Comparison of ENCODE assay signal across 8 cellular contexts in the genomic region with DNA sequence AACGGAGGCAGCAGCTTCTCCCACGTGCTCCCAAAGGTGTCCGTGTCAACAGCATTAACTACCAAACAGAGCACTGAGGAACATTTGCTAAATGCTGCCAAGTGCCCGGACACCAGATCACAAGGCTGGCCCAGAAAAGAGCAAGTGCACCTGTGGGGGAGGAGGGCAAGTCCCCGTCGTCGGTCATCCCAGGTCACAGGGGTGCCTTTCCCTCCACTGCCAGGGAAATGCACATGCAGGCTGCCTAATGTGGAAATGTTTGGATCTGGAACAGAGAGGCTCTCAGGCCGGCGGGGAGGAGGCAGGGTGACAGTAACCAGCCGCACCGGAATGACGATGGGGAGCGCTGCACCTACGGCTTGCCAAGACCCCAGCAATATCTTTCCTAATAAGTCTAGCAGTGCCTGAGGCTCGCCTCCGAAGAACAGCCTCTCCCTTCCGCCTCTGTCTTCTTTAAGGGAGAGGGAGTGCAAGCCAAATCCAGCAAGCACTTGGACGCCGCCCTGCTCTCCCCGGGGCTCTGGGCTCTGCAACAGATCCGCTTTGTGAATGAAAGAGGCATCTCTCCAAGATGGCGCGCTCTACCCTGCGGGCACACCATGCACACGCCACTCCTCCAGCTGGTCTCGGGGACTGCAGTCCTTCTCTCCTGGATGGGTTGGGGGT.
DNase-seq lines count a peak whose midpoint lies in the region; ATAC-seq and TF ChIP-seq lines count a peak whose summit lies in the region.
"Not testable (repeated sequence)": the region's sequence is repeated elsewhere in the genome, so short reads cannot be mapped to it uniquely, and the experiment has no call there.

No MANE protein-coding gene starts in this region.

- H3K27ac ChIP-seq in esophagus muscularis mucosa (replicated peaks in 1 of 4) (peak overlapping the region; percentile 81 to 89 (median 84)), heart left ventricle (peak overlapping the region in 11 of 12 donors; percentile 9 to 69 (median 61)), left lung (peak overlapping the region; percentile 28 to 80), sigmoid colon (peak overlapping the region; percentile 79 to 81 (median 80)), tibial nerve (peak overlapping the region in 2 of 4 donors; percentile 67 to 70)

- not testable (repeated sequence) for H3K27me3 Mint-ChIP-seq in nephron (ENCODE audit: low read depth)

- H3K4me1 Mint-ChIP-seq in nephron = peaks cover 27% of the 10 kb centered on the region

- H3K36me3 Mint-ChIP-seq in nephron (ENCODE audit: low read depth) = not testable (repeated sequence)

- not testable (repeated sequence) for H3K27me3 ChIP-seq in adipocyte (replicated peaks; ENCODE audit: control insufficient read depth, insufficient read depth, low read length); esophagus muscularis mucosa; heart left ventricle; left lung; sigmoid colon; tibial nerve

- ATAC-seq in heart left ventricle (peak; percentile 67 to 88 (median 86)), left lung (peak; percentile 37)

- not testable (repeated sequence) for H3K36me3 ChIP-seq in adipocyte (ENCODE audit: control insufficient read depth, insufficient read depth, low read length, severe bottlenecking); esophagus muscularis mucosa; heart left ventricle; left lung; sigmoid colon; tibial nerve

- H3K4me1 ChIP-seq in adipocyte (ENCODE audit: control insufficient read depth, insufficient read depth, low read length); heart left ventricle; left lung; tibial nerve: not testable (repeated sequence)
- H3K4me1 ChIP-seq in esophagus muscularis mucosa (peaks cover 5 to 31% (median 14%) of the 10 kb centered on the region in 4 donors), sigmoid colon (peaks cover 0 to 22% (median 12%) of the 10 kb centered on the region in 4 donors)

- 38% methylated on average over 14 of the region's 26 CpGs for WGBS in esophagus muscularis mucosa
- 36 to 53% (median 42%) methylated on average over 9 to 20 of the region's 26 CpGs for WGBS in heart left ventricle, 4 donors
- 16 to 61% methylated on average over 20 of the region's 26 CpGs for WGBS in sigmoid colon, 2 donors
- 66 to 69% methylated on average over 14 to 15 of the region's 26 CpGs for WGBS in tibial nerve, 2 donors

- H3K9me3 ChIP-seq in adipocyte (ENCODE audit: control insufficient read depth, low read length); esophagus muscularis mucosa; heart left ventricle; left lung; sigmoid colon; tibial nerve: not testable (repeated sequence)

- H3K9ac ChIP-seq in adipocyte (ENCODE audit: low read length) = peak overlapping the region; percentile 75

- not testable (repeated sequence) for H3K4me3 Mint-ChIP-seq in nephron

- H3K4me3 ChIP-seq in adipocyte (ENCODE audit: low read length) (peak overlapping the region; percentile 44), esophagus muscularis mucosa (peak overlapping the region; percentile 22 to 36 (median 26)), heart left ventricle (peak overlapping the region in 4 of 12 donors; percentile 8 to 24 (median 13)), sigmoid colon (peak overlapping the region in 1 of 4 donors; percentile 19)
- H3K4me3 ChIP-seq in left lung, tibial nerve: not testable (repeated sequence)

- not testable (repeated sequence) for TF ChIP-seq POLR2A in esophagus muscularis mucosa (IDR thresholded peaks at IDR 0.05; ENCODE audit: low read depth); heart left ventricle (IDR thresholded peaks at IDR 0.05); sigmoid colon (IDR thresholded peaks at IDR 0.05); tibial nerve (IDR thresholded peaks at IDR 0.05)

- not testable (repeated sequence) for H3K9me3 Mint-ChIP-seq in nephron

- peak; percentile 47 for DNase-seq in Ammon's horn (ENCODE audit: low spot score)
- DNase-seq in adipocyte (ENCODE audit: low read depth); esophagus muscularis mucosa (ENCODE audit: extremely low spot score): not testable (repeated sequence)
- DNase-seq in heart left ventricle = peak; percentile 46 to 75 (median 72)
- peak in 1 of 2 donors; percentile 60 for DNase-seq in left lung
- DNase-seq in sigmoid colon = peak; percentile 95
- peak; percentile 52 to 63 for DNase-seq in tibial nerve (ENCODE audit: low spot score in 2 of 2)

- TF ChIP-seq EP300 in esophagus muscularis mucosa (IDR thresholded peaks at IDR 0.05) = peak; percentile 33
- peak; percentile 50 to 84 (median 67) for TF ChIP-seq EP300 in sigmoid colon (IDR thresholded peaks at IDR 0.05)
- TF ChIP-seq EP300 in tibial nerve (IDR thresholded peaks at IDR 0.05) = not testable (repeated sequence)

- intact Hi-C loops in esophagus muscularis mucosa (cut with DNase I); heart left ventricle (cut with DNase I); left lung (cut with DNase I); sigmoid colon (cut with DNase I): not testable (repeated sequence)

- not testable (repeated sequence) for TF ChIP-seq CTCF in esophagus muscularis mucosa (IDR thresholded peaks at IDR 0.05); heart left ventricle (IDR thresholded peaks at IDR 0.05); left lung (IDR thresholded peaks at IDR 0.05); nephron (IDR thresholded peaks at IDR 0.05; ENCODE audit: unreplicated experiment in 3 of 3); sigmoid colon (IDR thresholded peaks at IDR 0.05); tibial nerve (IDR thresholded peaks at IDR 0.05)

- peak overlapping the region; percentile 97 to 98 (median 97) for H3K27ac Mint-ChIP-seq in nephron
